ENCODE assay signal across 14 cellular contexts in the genomic region with DNA sequence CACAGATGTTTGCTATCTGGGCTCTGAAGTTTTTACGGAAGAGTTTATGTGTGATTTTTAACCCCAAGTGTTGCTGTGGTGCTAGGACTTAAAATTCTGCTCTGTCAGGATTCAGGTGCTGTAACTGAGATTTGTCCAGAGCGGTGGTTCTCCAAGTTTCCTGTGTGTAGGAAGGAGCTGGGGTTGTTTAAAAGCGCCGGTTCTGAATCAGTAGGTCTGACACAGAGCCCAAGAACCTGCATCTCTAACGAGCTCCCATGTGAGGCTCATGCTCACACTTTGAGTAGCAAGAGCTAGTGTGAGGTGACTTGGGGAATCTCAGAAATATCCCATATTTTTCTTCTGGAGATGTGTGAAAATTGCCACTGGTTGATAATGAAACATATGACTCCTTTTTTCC.
DNase-seq lines count a peak whose midpoint lies in the region; ATAC-seq and TF ChIP-seq lines count a peak whose summit lies in the region.
"Had no signal": no experiment of that assay in that cellular context is flagged by ENCODE, and none has a peak within 500 bp of the region (broad histone marks: within the 10 kb centered on the region; RNA-seq: fewer than 3 reads in every experiment).

No MANE protein-coding gene starts in this region.

- H3K9me3 ChIP-seq in mesenchymal stem cell (ENCODE audit: control insufficient read depth, low read length) (peaks cover 11% of the 10 kb centered on the region), colonic mucosa (no peaks in the 10 kb centered on the region)
- H3K9me3 ChIP-seq: testis had no signal

- H3K4me2 ChIP-seq in mesenchymal stem cell (ENCODE audit: low read length, poor library complexity, severe bottlenecking), result no peak overlapping the region
- H3K4me2 ChIP-seq: KMS-11 had no signal

- H3K36me3 ChIP-seq in mesenchymal stem cell (ENCODE audit: control insufficient read depth in 1 of 2, insufficient read depth in 2 of 2, low read depth in 1 of 2, low read length in 2 of 2) (no peaks in the 10 kb centered on the region), colonic mucosa (no peaks in the 10 kb centered on the region)
- H3K36me3 ChIP-seq: right lobe of liver had no signal

- H2AFZ ChIP-seq in mesenchymal stem cell (ENCODE audit: low read depth, low read length), result no peak overlapping the region

- peak; percentile 71 for ATAC-seq in activated T-helper 17 cell treated with anti-CD3 and anti-CD28 coated beads, Interleukin-2, amount 50 U/mL, for 72 hours (replicated peaks)
- no peak for ATAC-seq in GM19324 (IDR thresholded peaks at IDR 0.05; ENCODE audit: low FRiP score, unreplicated experiment)
- ATAC-seq: left ventricle myocardium superior, right lobe of liver had no signal

- peaks cover 4% of the 10 kb centered on the region for H3K4me1 ChIP-seq in mesenchymal stem cell (ENCODE audit: control insufficient read depth, insufficient read depth, low read depth, low read length)
- no peaks in the 10 kb centered on the region for H3K4me1 ChIP-seq in colonic mucosa
- H3K4me1 ChIP-seq: right lobe of liver, testis had no signal

- H2BK15ac ChIP-seq in mesenchymal stem cell (ENCODE audit: low read depth, poor library complexity, severe bottlenecking), result no peak overlapping the region

- H2BK12ac ChIP-seq in mesenchymal stem cell (ENCODE audit: low read length in 2 of 2), result no peak overlapping the region

- no peak overlapping the region for H2BK120ac ChIP-seq in mesenchymal stem cell (ENCODE audit: low read depth, low read length)

- no peak for TF ChIP-seq CTCF in Calu3 (IDR thresholded peaks at IDR 0.05; ENCODE audit: unreplicated experiment)
- no peak for TF ChIP-seq CTCF in colonic mucosa (IDR thresholded peaks at IDR 0.05)

- no peak overlapping the region for H4K8ac ChIP-seq in mesenchymal stem cell (ENCODE audit: low read length)

- 88% methylated on average over 5 of the region's 5 CpGs for WGBS in mesenchymal stem cell

- peak overlapping the region; percentile 33 for H3K27ac ChIP-seq in mesenchymal stem cell (ENCODE audit: low read length, poor library complexity, severe bottlenecking)
- no peak overlapping the region for H3K27ac ChIP-seq in colonic mucosa
- H3K27ac ChIP-seq: KMS-11, right lobe of liver, testis had no signal

- H3K27ac Mint-ChIP-seq in Calu3 (ENCODE audit: unreplicated experiment), result peak overlapping the region; percentile 94
- peak overlapping the region; percentile 14 for H3K27ac Mint-ChIP-seq in activated T-helper 17 cell treated with anti-CD3 and anti-CD28 coated beads, Interleukin-2, amount 50 U/mL, for 72 hours
- H3K27ac Mint-ChIP-seq: natural killer cell treated with Interleukin-12 subunit alpha and Interleukin-12 subunit beta and Interleukin-15 and Interleukin-18, amount 100 ng/mL, for 72 hours had no signal

- no peak overlapping the region for H3K14ac ChIP-seq in mesenchymal stem cell (ENCODE audit: low read length in 2 of 2)

- H4K91ac ChIP-seq in mesenchymal stem cell (ENCODE audit: low read length), result no peak overlapping the region

- H3K4me1 Mint-ChIP-seq in Calu3 (ENCODE audit: low read depth, unreplicated experiment), result peaks cover 33% of the 10 kb centered on the region
- H3K4me1 Mint-ChIP-seq in activated T-helper 17 cell treated with anti-CD3 and anti-CD28 coated beads, Interleukin-2, amount 50 U/mL, for 72 hours, result no peaks in the 10 kb centered on the region
- H3K4me1 Mint-ChIP-seq: central memory CD8-positive, alpha-beta T cell had no signal

- peak overlapping the region; percentile 14 for H3K4me3 Mint-ChIP-seq in Calu3 (ENCODE audit: low read depth, unreplicated experiment)
- peak overlapping the region; percentile 17 for H3K4me3 Mint-ChIP-seq in activated T-helper 17 cell treated with anti-CD3 and anti-CD28 coated beads, Interleukin-2, amount 50 U/mL, for 72 hours
- H3K4me3 Mint-ChIP-seq: central memory CD8-positive, alpha-beta T cell; natural killer cell treated with Interleukin-12 subunit alpha and Interleukin-12 subunit beta and Interleukin-15 and Interleukin-18, amount 100 ng/mL, for 72 hours had no signal

- H3K4me3 ChIP-seq in mesenchymal stem cell (ENCODE audit: insufficient read depth in 1 of 2, low read depth in 1 of 2, low read length in 2 of 2) (peak overlapping the region in 1 of 2 experiments; percentile 52), colonic mucosa (no peak overlapping the region)
- H3K4me3 ChIP-seq: right lobe of liver, testis had no signal

- H3K27me3 ChIP-seq in mesenchymal stem cell (ENCODE audit: control insufficient read depth in 1 of 2, insufficient read depth in 1 of 2, low read length in 2 of 2) (no peaks in the 10 kb centered on the region), colonic mucosa (no peaks in the 10 kb centered on the region)
- H3K27me3 ChIP-seq: right lobe of liver, testis had no signal

- H2AK5ac ChIP-seq in mesenchymal stem cell (ENCODE audit: low read length, severe bottlenecking), result no peak overlapping the region

- TSS peak; percentile 97 for BruUV-seq in Calu3 (replicated peaks; lab: Mats Ljungman, UMichigan)

- H3K36me3 Mint-ChIP-seq in Calu3 (ENCODE audit: insufficient read depth, unreplicated experiment), result peaks cover 10% of the 10 kb centered on the region
- H3K36me3 Mint-ChIP-seq in activated T-helper 17 cell treated with anti-CD3 and anti-CD28 coated beads, Interleukin-2, amount 50 U/mL, for 72 hours (ENCODE audit: low read depth), result no peaks in the 10 kb centered on the region

- no peak overlapping the region for H2BK5ac ChIP-seq in mesenchymal stem cell (ENCODE audit: low read depth, low read length, poor library complexity, severe bottlenecking)

- H3K9ac ChIP-seq in mesenchymal stem cell (ENCODE audit: low read length) (peak overlapping the region; percentile 80), colonic mucosa (ENCODE audit: low read depth in 2 of 2, low read length in 2 of 2) (no peak overlapping the region)
- H3K9ac ChIP-seq: KMS-11 had no signal

- no peak overlapping the region for H3K18ac ChIP-seq in mesenchymal stem cell (ENCODE audit: low read depth in 1 of 2, low read length in 2 of 2)

- CTCF ChIA-PET in Calu3 (lab: Charles Lee), result interaction anchor here (1.0 kb wide), 1 partner anchor 12 kb away, joined by 4 read pairs; no protein-coding TSS in a partner anchor

- DNase-seq in Calu3 (no peak), HT-29 (ENCODE audit: low spot score) (peak; percentile 21), mesenchymal stem cell (no peak), colonic mucosa (no peak), retina (no peak)
- DNase-seq: left ventricle myocardium superior, NCI-H1930, right lobe of liver, testis had no signal

- peaks cover 3% of the 10 kb centered on the region for H3K9me3 Mint-ChIP-seq in Calu3 (ENCODE audit: low read depth, unreplicated experiment)
- H3K9me3 Mint-ChIP-seq in activated T-helper 17 cell treated with anti-CD3 and anti-CD28 coated beads, Interleukin-2, amount 50 U/mL, for 72 hours, result peaks cover 4% of the 10 kb centered on the region
- H3K9me3 Mint-ChIP-seq: central memory CD8-positive, alpha-beta T cell had no signal

- no peaks in the 10 kb centered on the region for H3K79me1 ChIP-seq in mesenchymal stem cell (replicated peaks; ENCODE audit: low read length, poor library complexity, severe bottlenecking)

- intact Hi-C loops in Calu3 (cut with micrococcal nuclease; ENCODE audit: unreplicated experiment) (no loop called here), colonic mucosa (cut with DNase I) (no loop called here)

- no peaks in the 10 kb centered on the region for H3K27me3 Mint-ChIP-seq in Calu3 (ENCODE audit: unreplicated experiment)
- H3K27me3 Mint-ChIP-seq in activated T-helper 17 cell treated with anti-CD3 and anti-CD28 coated beads, Interleukin-2, amount 50 U/mL, for 72 hours, result peaks cover 20% of the 10 kb centered on the region

- H3K4ac ChIP-seq in mesenchymal stem cell (ENCODE audit: low read depth in 1 of 2, low read length in 2 of 2), result no peak overlapping the region

- H3K23ac ChIP-seq in mesenchymal stem cell (ENCODE audit: low read length in 2 of 2), result peak overlapping the region in 1 of 2 experiments; percentile 9
